ENCODE assay signal across 9 cellular contexts in the genomic region with DNA sequence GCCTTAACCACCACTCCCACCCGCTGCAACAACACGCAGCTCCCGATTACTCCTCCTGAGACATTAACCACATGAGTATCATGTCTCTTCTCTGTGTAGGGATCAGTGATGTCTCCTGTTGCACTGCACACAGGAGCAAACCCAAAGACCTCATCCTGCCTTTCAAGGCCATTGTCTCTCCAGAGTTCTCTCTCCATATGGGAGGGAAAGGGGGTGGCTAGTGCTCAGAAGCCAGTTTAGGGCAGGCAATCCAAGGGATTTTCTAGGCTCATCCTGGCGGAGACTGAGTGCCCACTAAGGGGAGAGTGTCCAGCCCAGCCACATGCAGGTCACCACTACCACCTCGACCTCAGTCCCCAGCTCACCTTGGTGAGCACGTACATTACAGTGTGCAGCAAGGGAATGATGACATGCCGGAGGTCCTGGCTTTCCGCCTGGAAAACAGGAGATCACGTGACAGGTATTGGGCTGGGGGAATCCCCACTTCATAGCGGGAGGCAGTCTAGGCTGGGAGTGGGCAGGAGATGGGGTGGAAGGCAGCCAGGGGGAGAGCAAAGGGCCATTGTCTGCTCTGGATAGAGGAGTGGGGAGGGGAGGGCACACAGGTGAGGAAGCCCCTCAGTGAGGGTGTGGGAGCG. TPM values are rescaled to one million over a fixed set of nuclear protein-coding genes. Genes with fewer than 3 reads are reported as not detected.
DNase-seq lines count a peak whose midpoint lies in the region; ATAC-seq, FAIRE-seq and TF ChIP-seq lines count a peak whose summit lies in the region.
"Had no signal": no experiment of that assay in that cellular context is flagged by ENCODE, and none has a peak within 500 bp of the region (broad histone marks: within the 10 kb centered on the region; RNA-seq: fewer than 3 reads in every experiment).

No MANE protein-coding gene starts in this region.

- H3K4me1 Mint-ChIP-seq in activated CD8-positive, alpha-beta memory T cell treated with anti-CD3 and anti-CD28 coated beads, Interleukin-2, amount 10 ng/mL, durations not matched to agents 7 days and 5 days, result no peaks in the 10 kb centered on the region
- peaks cover 13% of the 10 kb centered on the region for H3K4me1 Mint-ChIP-seq in stimulated activated memory B cell treated with anti-CD40 and anti-IgM and Interleukin-4, amounts not matched to agents 10 μg/mL and 1 μg/mL and 100 μg/mL, for 72 hours
- peaks cover 0 to 10% of the 10 kb centered on the region in 2 donors for H3K4me1 Mint-ChIP-seq in natural killer cell

- H3K36me3 Mint-ChIP-seq in activated CD8-positive, alpha-beta memory T cell treated with anti-CD3 and anti-CD28 coated beads, Interleukin-2, amount 10 ng/mL, durations not matched to agents 7 days and 5 days, result peaks cover 2% of the 10 kb centered on the region
- H3K36me3 Mint-ChIP-seq in stimulated activated memory B cell treated with anti-CD40 and anti-IgM and Interleukin-4, amounts not matched to agents 10 μg/mL and 1 μg/mL and 100 μg/mL, for 72 hours, result peaks cover 38% of the 10 kb centered on the region
- no peaks in the 10 kb centered on the region for H3K36me3 Mint-ChIP-seq in natural killer cell

- H3K27me3 ChIP-seq in right atrium auricular region, result no peaks in the 10 kb centered on the region

- no peak overlapping the region for H3K4me3 Mint-ChIP-seq in activated CD8-positive, alpha-beta memory T cell treated with anti-CD3 and anti-CD28 coated beads, Interleukin-2, amount 10 ng/mL, durations not matched to agents 7 days and 5 days
- H3K4me3 Mint-ChIP-seq in stimulated activated memory B cell treated with anti-CD40 and anti-IgM and Interleukin-4, amounts not matched to agents 10 μg/mL and 1 μg/mL and 100 μg/mL, for 72 hours, result no peak overlapping the region
- H3K4me3 Mint-ChIP-seq in natural killer cell, result no peak overlapping the region

- H3K36me3 ChIP-seq in right atrium auricular region, result no peaks in the 10 kb centered on the region

- H3K9me3 ChIP-seq in right atrium auricular region, result no peaks in the 10 kb centered on the region

- intact Hi-C loops in natural killer cell (cut with micrococcal nuclease), result no loop called here

- H3K27me3 Mint-ChIP-seq in activated CD8-positive, alpha-beta memory T cell treated with anti-CD3 and anti-CD28 coated beads, Interleukin-2, amount 10 ng/mL, durations not matched to agents 7 days and 5 days, result no peaks in the 10 kb centered on the region
- no peaks in the 10 kb centered on the region for H3K27me3 Mint-ChIP-seq in stimulated activated memory B cell treated with anti-CD40 and anti-IgM and Interleukin-4, amounts not matched to agents 10 μg/mL and 1 μg/mL and 100 μg/mL, for 72 hours
- H3K27me3 Mint-ChIP-seq in natural killer cell (ENCODE audit: low read depth in 2 of 2), result peaks cover 0 to 5% of the 10 kb centered on the region in 2 donors

- no peak overlapping the region for H3K4me3 ChIP-seq in right atrium auricular region
- H3K4me3 ChIP-seq: smooth muscle cell had no signal

- DNase-seq in HTR-8/SVneo (ENCODE audit: insufficient read length, low spot score) (no peak), right atrium auricular region (ENCODE audit: low spot score) (peak; percentile 42), NCI-H1694 treated with DMSO at 0.1 percent for 48 hours (lab: John Stamatoyannopoulos, UW) (no peak), natural killer cell (no peak)
- peak; percentile 19 for DNase-seq in activated CD8-positive, alpha-beta memory T cell treated with anti-CD3 and anti-CD28 coated beads, Interleukin-2, amount 10 ng/mL, durations not matched to agents 7 days and 5 days
- DNase-seq: Kasumi-1 had no signal

- CTCF ChIA-PET in activated CD8-positive, alpha-beta memory T cell treated with anti-CD3 and anti-CD28 coated beads, Interleukin-2, amount 10 ng/mL, durations not matched to agents 7 days and 5 days (lab: Charles Lee), result no interaction called here

- no peaks in the 10 kb centered on the region for H3K4me1 ChIP-seq in right atrium auricular region

- no peak for TF ChIP-seq CTCF in right atrium auricular region (IDR thresholded peaks at IDR 0.05)
- TF ChIP-seq CTCF in natural killer cell (IDR thresholded peaks at IDR 0.05), result no peak

- H3K27ac ChIP-seq in right atrium auricular region, result no peak overlapping the region

- no peak for ATAC-seq in activated CD8-positive, alpha-beta memory T cell treated with anti-CD3 and anti-CD28 coated beads, Interleukin-2, amount 10 ng/mL, durations not matched to agents 7 days and 5 days
- ATAC-seq in stimulated activated memory B cell treated with anti-CD40 and anti-IgM and Interleukin-4, amounts not matched to agents 10 μg/mL and 1 μg/mL and 100 μg/mL, for 72 hours, result no peak
- ATAC-seq in natural killer cell, result no peak
- no peak for ATAC-seq in HG03139 (IDR thresholded peaks at IDR 0.05; ENCODE audit: unreplicated experiment)

- FAIRE-seq in HTR-8/SVneo (lab: Jason Lieb, UNC), result peak; percentile 9

- H3K27ac Mint-ChIP-seq in activated CD8-positive, alpha-beta memory T cell treated with anti-CD3 and anti-CD28 coated beads, Interleukin-2, amount 10 ng/mL, durations not matched to agents 7 days and 5 days, result no peak overlapping the region
- H3K27ac Mint-ChIP-seq in stimulated activated memory B cell treated with anti-CD40 and anti-IgM and Interleukin-4, amounts not matched to agents 10 μg/mL and 1 μg/mL and 100 μg/mL, for 72 hours, result peak overlapping the region; percentile 35
- H3K27ac Mint-ChIP-seq in natural killer cell, result no peak overlapping the region

- no peaks in the 10 kb centered on the region for H3K9me3 Mint-ChIP-seq in activated CD8-positive, alpha-beta memory T cell treated with anti-CD3 and anti-CD28 coated beads, Interleukin-2, amount 10 ng/mL, durations not matched to agents 7 days and 5 days (ENCODE audit: low read depth)
- no peaks in the 10 kb centered on the region for H3K9me3 Mint-ChIP-seq in stimulated activated memory B cell treated with anti-CD40 and anti-IgM and Interleukin-4, amounts not matched to agents 10 μg/mL and 1 μg/mL and 100 μg/mL, for 72 hours
- H3K9me3 Mint-ChIP-seq in natural killer cell, result no peaks in the 10 kb centered on the region

RNA-seq across cellular contexts. Expression of a gene that starts 29.9 kb away (rescaled TPM):
- total RNA-seq in activated CD8-positive, alpha-beta memory T cell treated with anti-CD3 and anti-CD28 coated beads, Interleukin-2, amount 10 ng/mL, durations not matched to agents 7 days and 5 days, result 1 to 10 TPM; 1.3 to 4.9 TPM
- under 1 TPM in 1 of 2 donors, not detected in 1; 0.51 TPM for total RNA-seq in right atrium auricular region
- 1 to 10 TPM in 2 of 3 donors, under 1 TPM in 1; 0.84 to 6.3 (median 1.4) TPM for total RNA-seq in natural killer cell
- total RNA-seq: smooth muscle cell had no signal

RNA-seq across cellular contexts. Expression of a gene that starts 38.4 kb away (rescaled TPM):
- under 1 TPM; 0.12 to 0.38 TPM for total RNA-seq in activated CD8-positive, alpha-beta memory T cell treated with anti-CD3 and anti-CD28 coated beads, Interleukin-2, amount 10 ng/mL, durations not matched to agents 7 days and 5 days
- under 1 TPM in 1 of 2 donors, not detected in 1; 0.12 TPM for total RNA-seq in right atrium auricular region
- under 1 TPM in 2 of 3 donors, not detected in 1; 0.12 to 0.90 TPM for total RNA-seq in natural killer cell

Comparison
In these comparisons a context has a peak if more than half of its experiments do, and no peak if none do; other contexts are left out.
1. DNase-seq: peak in activated CD8-positive, alpha-beta memory T cell treated with anti-CD3 and anti-CD28 coated beads, Interleukin-2, amount 10 ng/mL, durations not matched to agents 7 days and 5 days (single experiment) and right atrium auricular region (single experiment); none in HTR-8/SVneo (single experiment), NCI-H1694 treated with DMSO at 0.1 percent for 48 hours (single experiment) and natural killer cell (single experiment).